In genomic region chr7:131327626-131328386, GRCh38 we compare ENCODE assay signal across 8 cellular contexts. TPM values are rescaled to one million over a fixed set of nuclear protein-coding genes. Genes with fewer than 3 reads are reported as not detected.
DNase-seq lines count a peak whose midpoint lies in the region; ATAC-seq, FAIRE-seq and TF ChIP-seq lines count a peak whose summit lies in the region.

MKLN1 (plus strand) TSS chr7:131327876; CDS start chr7:131327900, 24 bp downstream.

- TF ChIP-seq CTCF in adrenal gland (IDR thresholded peaks at IDR 0.05) (no peak), heart right ventricle (IDR thresholded peaks at IDR 0.05) (no peak), progenitor cell of endocrine pancreas (IDR thresholded peaks at IDR 0.05; ENCODE audit: unreplicated experiment) (no peak), upper lobe of right lung (IDR thresholded peaks at IDR 0.05) (no peak)

- H3K27ac ChIP-seq in adrenal gland (peak within 1 kb of the TSS; percentile 94 to 99 (median 96)), heart right ventricle (peak within 1 kb of the TSS; percentile 93 to 99 (median 97)), upper lobe of right lung (peak within 1 kb of the TSS; percentile 96)

- peak; percentile 87 for TF ChIP-seq POLR2A in GM12891 (IDR thresholded peaks at IDR 0.05; ENCODE audit: low read depth, low read length)
- peak; percentile 64 to 90 for TF ChIP-seq POLR2A in adrenal gland (IDR thresholded peaks at IDR 0.05)

- DNase-seq in GM12891 (ENCODE audit: insufficient read length, low spot score) (peak; percentile 81), NCI-H128 (lab: John Stamatoyannopoulos, UW; ENCODE audit: unreplicated experiment) (peak; percentile 74), T-helper 1 cell (peak; percentile 77 to 91 (median 86)), adrenal gland (peak; percentile 88 to 96 (median 94)), heart right ventricle (peak; percentile 93), progenitor cell of endocrine pancreas (ENCODE audit: low spot score, unreplicated experiment) (peak; percentile 77), upper lobe of right lung (peak; percentile 96)

- no peaks in the 10 kb centered on the region for H3K27me3 Mint-ChIP-seq in progenitor cell of endocrine pancreas

- H3K9me3 ChIP-seq in adrenal gland (replicated peaks in 1 of 3) (no peaks in the 10 kb centered on the region), heart right ventricle (no peaks in the 10 kb centered on the region), upper lobe of right lung (no peaks in the 10 kb centered on the region)

- 0% methylated on average over 29 to 70 of the region's 70 CpGs for WGBS in adrenal gland, 4 donors
- 0% methylated on average over 61 to 70 of the region's 70 CpGs for WGBS in heart right ventricle, 2 donors

- peak within 1 kb of the TSS; percentile 97 for H3K4me3 Mint-ChIP-seq in progenitor cell of endocrine pancreas (ENCODE audit: low read depth)

- ATAC-seq in HG02678 (IDR thresholded peaks at IDR 0.05; ENCODE audit: unreplicated experiment) (peak; percentile 89), heart right ventricle (peak; percentile 99 to 100 (median 99)), upper lobe of right lung (peak; percentile 100)

- no peaks in the 10 kb centered on the region for H3K36me3 Mint-ChIP-seq in progenitor cell of endocrine pancreas (ENCODE audit: insufficient read depth)

- H3K4me1 ChIP-seq in adrenal gland (replicated peaks in 1 of 2) (peaks cover 17 to 50% of the 10 kb centered on the region in 2 donors), heart right ventricle (peaks cover 0 to 50% (median 41%) of the 10 kb centered on the region in 9 donors), upper lobe of right lung (peaks cover 30% of the 10 kb centered on the region)

- H3K27me3 ChIP-seq in adrenal gland (no peaks in the 10 kb centered on the region), heart right ventricle (no peaks in the 10 kb centered on the region), upper lobe of right lung (no peaks in the 10 kb centered on the region)

- FAIRE-seq in GM12891 (lab: Jason Lieb, UNC): peak; percentile 93

- peaks cover 22% of the 10 kb centered on the region for H3K4me1 Mint-ChIP-seq in progenitor cell of endocrine pancreas (ENCODE audit: low read depth)

- intact Hi-C loops in adrenal gland (cut with DNase I): no loop called here
- intact Hi-C loops in heart right ventricle (cut with DNase I): loop anchor here in 7 of 10 donors (2.0 to 10.0 kb wide), 7 partner anchors 94 to 221 kb away; no protein-coding TSS in a partner anchor
- intact Hi-C loops in upper lobe of right lung (cut with DNase I): no loop called here

- no peaks in the 10 kb centered on the region for H3K36me3 ChIP-seq in adrenal gland (replicated peaks in 1 of 2)
- peaks cover 0 to 9% (median 0%) of the 10 kb centered on the region in 9 donors for H3K36me3 ChIP-seq in heart right ventricle
- no peaks in the 10 kb centered on the region for H3K36me3 ChIP-seq in upper lobe of right lung

- H3K9me3 Mint-ChIP-seq in progenitor cell of endocrine pancreas (ENCODE audit: low read depth): no peaks in the 10 kb centered on the region

- H3K27ac Mint-ChIP-seq in progenitor cell of endocrine pancreas: peak within 1 kb of the TSS; percentile 98

- peak within 1 kb of the TSS; percentile 81 to 99 (median 88) for H3K4me3 ChIP-seq in adrenal gland
- peak within 1 kb of the TSS; percentile 67 to 94 (median 82) for H3K4me3 ChIP-seq in heart right ventricle
- H3K4me3 ChIP-seq in upper lobe of right lung: peak within 1 kb of the TSS; percentile 71

TF ChIP-seq in GM12891, 5 proteins besides CTCF, POLR2A, EP300 and RAD21:
- TF ChIP-seq POU2F2 (IDR thresholded peaks at IDR 0.05; ENCODE audit: low read depth, low read length) (no peak; the same call in 1 of the 2 replicates), SPI1 (IDR thresholded peaks at IDR 0.05; ENCODE audit: low read depth, low read length) (no peak), POLR2AphosphoS5 (IDR thresholded peaks at IDR 0.05; ENCODE audit: low read depth, low read length) (peak; percentile 79), PAX5 (IDR thresholded peaks at IDR 0.05; ENCODE audit: insufficient read depth, low read length, severe bottlenecking) (peak; percentile 72), TAF1 (IDR thresholded peaks at IDR 0.05; ENCODE audit: low read depth, low read length) (peak; percentile 87)

RNA-seq across cellular contexts. Expression of gene MKLN1, which starts in this region (rescaled TPM):
- polyA plus RNA-seq in GM12891 (2012; ENCODE audit: low read depth, missing spikeins): 19.4 TPM
- total RNA-seq in adrenal gland (10 to 100 TPM; 38.0 to 81.2 (median 63.9) TPM), heart right ventricle (10 to 100 TPM; 34.3 to 48.2 (median 44.8) TPM), progenitor cell of endocrine pancreas (55.9 and 56.8 TPM in 2 replicates), upper lobe of right lung (66.0 TPM)
- polyA plus RNA-seq in adrenal gland (10 to 100 TPM; 20.7 to 37.6 (median 25.5) TPM), heart right ventricle (10 to 100 TPM in 1 of 2 donors, 1 to 10 TPM in 1; 9.5 to 22.8 TPM)

Comparison
In these comparisons a context has a peak if more than half of its experiments do, and no peak if none do; other contexts are left out.
1. Peak in every context shown above with its lines: DNase-seq, ATAC-seq, H3K4me3 ChIP-seq and H3K27ac ChIP-seq.
2. intact Hi-C loops: an anchor here in heart right ventricle (2.0 to 10.0 kb wide); none called in adrenal gland and upper lobe of right lung.